ENCODE assay signal across 8 cellular contexts in genomic region chr11:111978028-111978771, GRCh38. TPM values are rescaled to one million over a fixed set of nuclear protein-coding genes. Genes with fewer than 3 reads are reported as not detected.
DNase-seq lines count a peak whose midpoint lies in the region; ATAC-seq and TF ChIP-seq lines count a peak whose summit lies in the region.

No MANE protein-coding gene starts in this region.

- H3K27ac ChIP-seq in HUES64 (ENCODE audit: low read depth, low read length) (peak overlapping the region; percentile 32; the same call in 1 of the 2 replicates), trophoblast cell (ENCODE audit: low read depth, low read length) (no peak overlapping the region)

- TF ChIP-seq CTCF in AG04449 (IDR thresholded peaks at IDR 0.05; ENCODE audit: insufficient read depth, low read length, missing control alignments) (no peak), GM10266 (IDR thresholded peaks at IDR 0.05; ENCODE audit: control insufficient read depth, insufficient read depth, low read depth, missing control alignments) (no peak)

- peaks cover 2% of the 10 kb centered on the region for H3K79me2 ChIP-seq in trophoblast cell (ENCODE audit: control insufficient read depth, insufficient read depth, low read length, poor library complexity)

- no peak overlapping the region for H3K18ac ChIP-seq in trophoblast cell (ENCODE audit: low read length)

- no peak overlapping the region for H4K8ac ChIP-seq in trophoblast cell (ENCODE audit: low read depth, low read length)

- H3K27me3 ChIP-seq in HUES64 (ENCODE audit: insufficient read depth, low read length) = no peaks in the 10 kb centered on the region
- H3K27me3 ChIP-seq in trophoblast cell (ENCODE audit: insufficient read depth, low read length) = peaks cover 2% of the 10 kb centered on the region

- intact Hi-C loops in left ventricle myocardium superior (cut with micrococcal nuclease) = no loop called here

- no peak overlapping the region for H2BK5ac ChIP-seq in trophoblast cell (ENCODE audit: low read depth, low read length, poor library complexity)

- H3K79me1 ChIP-seq in trophoblast cell (ENCODE audit: low read length) = peaks cover 6% of the 10 kb centered on the region

- H2BK120ac ChIP-seq in trophoblast cell (ENCODE audit: insufficient read depth, low read length, poor library complexity) = no peak overlapping the region

- 0 out of 2 replicates have a peak, but pooled peaks cover 4% of the 10 kb centered on the region for H3K36me3 ChIP-seq in HUES64 (ENCODE audit: insufficient read depth, low read length)
- H3K36me3 ChIP-seq in trophoblast cell (ENCODE audit: control insufficient read depth in 1 of 2, insufficient read depth in 2 of 2, low read length in 2 of 2) = no peaks in the 10 kb centered on the region

- no peak overlapping the region for H4K12ac ChIP-seq in trophoblast cell (ENCODE audit: low read depth, low read length)

- H2BK12ac ChIP-seq in trophoblast cell (ENCODE audit: low read length) = no peak overlapping the region

- H3K9ac ChIP-seq in HUES64 (ENCODE audit: low read depth, low read length) = no peak overlapping the region
- no peak overlapping the region for H3K9ac ChIP-seq in trophoblast cell (ENCODE audit: low read length)

- H3K4me1 ChIP-seq in HUES64 (ENCODE audit: insufficient read depth, low read length) (peaks cover 36% of the 10 kb centered on the region), trophoblast cell (ENCODE audit: control insufficient read depth in 1 of 2, insufficient read depth in 2 of 2, low read length in 2 of 2) (peaks cover 7 to 17% of the 10 kb centered on the region in 2 experiments)

- no peak overlapping the region for H2AFZ ChIP-seq in trophoblast cell (ENCODE audit: insufficient read depth, low read length, poor library complexity)

- H3K4me3 ChIP-seq in AG04449 (ENCODE audit: low read depth, low read length) = peak overlapping the region; percentile 73
- H3K4me3 ChIP-seq in HUES64 (ENCODE audit: low read length) = peak overlapping the region; percentile 70
- H3K4me3 ChIP-seq in trophoblast cell (ENCODE audit: low read depth, low read length) = no peak overlapping the region

- no peak overlapping the region for H3K23ac ChIP-seq in trophoblast cell (ENCODE audit: low read length)

- WGBS in HUES64 = 6% methylated on average over 8 of the region's 8 CpGs
- WGBS in trophoblast cell (ENCODE audit: extremely low coverage, insufficient coverage, insufficient read length) = no CpG with 5 or more reads among the region's 8 CpGs

- POLR2A ChIA-PET in AG04449 (lab: Yijun Ruan, JAX) = interaction anchor here (0.5 to 1.1 kb wide), 4 partner anchors 28 to 107 kb away, joined by 3 to 5 read pairs (median 4); partner anchors contain the start of gene ALG9

- CTCF ChIA-PET in AG04449 (lab: Yijun Ruan, JAX) = interaction anchor here (0.6 to 6.8 kb wide), 18 partner anchors 11 to 107 kb away, joined by 3 to 134 read pairs (median 4); partner anchors contain the start of genes ALG9, DIXDC1 and FDXACB1

- no peak for DNase-seq in AG04449 (ENCODE audit: low read depth, low spot score)
- peak in 56 of 58 donors; percentile 2 to 92 (median 73) for DNase-seq in anterior cingulate cortex (lab: John Stamatoyannopoulos, UW)
- peak; percentile 61 for DNase-seq in left ventricle myocardium superior
- peak; percentile 54 to 74 for DNase-seq in trophoblast cell
- DNase-seq in GM10266 (ENCODE audit: extremely low spot score) = no peak
- no peak for DNase-seq in NCI-H2171 treated with DMSO at 0.1 percent for 48 hours (lab: John Stamatoyannopoulos, UW)
- DNase-seq in NCI-H2107 treated with DMSO at 0.1 percent for 48 hours (lab: John Stamatoyannopoulos, UW; ENCODE audit: unreplicated experiment) = no peak

- peak; percentile 62 for ATAC-seq in left ventricle myocardium superior

- H4K91ac ChIP-seq in trophoblast cell (ENCODE audit: low read depth, low read length) = no peak overlapping the region

- H2AK5ac ChIP-seq in trophoblast cell (ENCODE audit: low read length) = no peak overlapping the region

- no peak overlapping the region for H3K14ac ChIP-seq in trophoblast cell (ENCODE audit: low read length)

- peak overlapping the region; percentile 96 for H3K4me2 ChIP-seq in trophoblast cell (ENCODE audit: low read length)

- no peak overlapping the region for H3K4ac ChIP-seq in trophoblast cell (ENCODE audit: low read depth, low read length)

- H3K9me3 ChIP-seq in HUES64 (ENCODE audit: insufficient read depth, low read depth, low read length) (no peaks in the 10 kb centered on the region), trophoblast cell (ENCODE audit: insufficient read depth, low read depth, low read length) (no peaks in the 10 kb centered on the region)

RNA-seq across cellular contexts. Expression of gene DIXDC1, which starts 41.1 kb away (rescaled TPM):
- polyA plus RNA-seq in HUES64 (2013, experiment 1 of 2) = 8.9 TPM
- polyA plus RNA-seq in HUES64 (2013, experiment 2 of 2) = 10.5 TPM
- total RNA-seq in left ventricle myocardium superior = 19.6 TPM
- polyA plus RNA-seq in trophoblast cell (2013) = 3.0 and 3.1 TPM in 2 replicates

RNA-seq across cellular contexts. Expression of gene DLAT, which starts 47.0 kb away (rescaled TPM):
- polyA plus RNA-seq in HUES64 (2013, experiment 1 of 2) = 54.7 TPM
- polyA plus RNA-seq in HUES64 (2013, experiment 2 of 2) = 57.2 TPM
- total RNA-seq in left ventricle myocardium superior = 189 TPM
- polyA plus RNA-seq in trophoblast cell (2013) = 23.8 and 24.0 TPM in 2 replicates

RNA-seq across cellular contexts. Expression of gene C11orf52, which starts 59.5 kb away (rescaled TPM):
- polyA plus RNA-seq in HUES64 (2013, experiment 1 of 2) = 0.75 TPM
- polyA plus RNA-seq in HUES64 (2013, experiment 2 of 2) = 1.3 TPM
- 1.0 TPM for total RNA-seq in left ventricle myocardium superior
- 7.1 and 7.4 TPM in 2 replicates for polyA plus RNA-seq in trophoblast cell (2013)

Comparison
In these comparisons a context has a peak if more than half of its experiments do, and no peak if none do; other contexts are left out.
1. DNase-seq: peak in anterior cingulate cortex (56 of 58), left ventricle myocardium superior (single experiment) and trophoblast cell (2 of 2); none in AG04449 (single experiment), GM10266 (single experiment), NCI-H2171 treated with DMSO at 0.1 percent for 48 hours (single experiment) and NCI-H2107 treated with DMSO at 0.1 percent for 48 hours (single experiment).